ENCODE assay signal across 8 cellular contexts in the genomic region with DNA sequence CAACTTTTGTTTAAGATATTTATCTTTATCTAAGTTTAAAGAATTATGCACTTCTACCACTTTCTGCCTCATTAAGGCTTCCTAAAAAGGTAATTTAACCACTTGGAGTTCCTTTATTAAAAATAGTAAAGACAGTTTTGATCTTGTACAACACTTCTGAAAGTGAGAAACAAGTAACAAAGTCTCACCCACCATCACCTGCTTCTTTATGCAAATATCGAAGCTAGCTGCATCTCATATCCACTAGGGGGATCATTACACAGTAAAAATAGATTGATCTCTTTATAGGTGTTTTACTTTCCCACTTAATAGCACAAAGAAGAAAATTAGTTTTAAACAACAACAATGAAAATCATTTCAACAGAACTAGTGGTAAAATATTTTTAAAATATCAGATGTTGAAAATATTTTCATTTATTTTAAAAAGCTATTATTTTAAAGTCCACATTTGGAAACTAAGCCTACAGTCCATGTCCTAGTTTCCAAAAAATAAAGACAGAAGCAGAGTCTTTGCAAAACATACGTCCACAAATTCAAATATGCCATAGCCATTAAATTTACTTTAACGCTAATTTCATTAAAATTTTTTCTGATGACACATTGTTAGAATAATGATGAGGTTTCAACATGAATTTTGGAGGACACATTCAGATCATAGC.
DNase-seq lines count a peak whose midpoint lies in the region; ATAC-seq and TF ChIP-seq lines count a peak whose summit lies in the region.

No MANE protein-coding gene starts in this region.

- H3K4me3 ChIP-seq in adrenal gland (no peak overlapping the region), lower lobe of right lung (no peak overlapping the region), sigmoid colon (no peak overlapping the region)

- H3K27me3 ChIP-seq in adrenal gland (no peaks in the 10 kb centered on the region), lower lobe of right lung (ENCODE audit: low read depth) (no peaks in the 10 kb centered on the region), sigmoid colon (no peaks in the 10 kb centered on the region)

- no peak for TF ChIP-seq EP300 in sigmoid colon (IDR thresholded peaks at IDR 0.05)

- TF ChIP-seq POLR2A in adrenal gland (IDR thresholded peaks at IDR 0.05) (no peak), sigmoid colon (IDR thresholded peaks at IDR 0.05) (no peak)

- H3K36me3 ChIP-seq in adrenal gland (replicated peaks in 1 of 2) (no peaks in the 10 kb centered on the region), lower lobe of right lung (no peaks in the 10 kb centered on the region), sigmoid colon (no peaks in the 10 kb centered on the region)

- intact Hi-C loops in adrenal gland (cut with DNase I) (no loop called here), lower lobe of right lung (cut with DNase I) (no loop called here), sigmoid colon (cut with DNase I) (loop anchor here (10.0 kb wide), 1 partner anchor 485 kb away; no protein-coding TSS in a partner anchor)

- H3K27ac ChIP-seq in adrenal gland, result no peak overlapping the region
- no peak overlapping the region for H3K27ac ChIP-seq in lower lobe of right lung
- H3K27ac ChIP-seq in sigmoid colon, result no peak overlapping the region

- TF ChIP-seq CTCF in LNCAP (IDR thresholded peaks at IDR 0.05) (peak; percentile 51; the same call in 1 of the 2 replicates), adrenal gland (IDR thresholded peaks at IDR 0.05) (peak; percentile 17 to 51 (median 38)), lower lobe of right lung (IDR thresholded peaks at IDR 0.05) (peak; percentile 45), sigmoid colon (IDR thresholded peaks at IDR 0.05) (peak in 1 of 4 experiments; percentile 38)

- ATAC-seq in GM18511 (IDR thresholded peaks at IDR 0.05; ENCODE audit: unreplicated experiment) (peak; percentile 97), lower lobe of right lung (no peak)

- 46 to 55% (median 48%) methylated on average over 3 of the region's 3 CpGs for WGBS in adrenal gland, 4 donors
- WGBS in sigmoid colon, 2 donors, result 52 to 55% methylated on average over 3 of the region's 3 CpGs

- H3K9me3 ChIP-seq in adrenal gland (replicated peaks in 1 of 3) (no peaks in the 10 kb centered on the region), lower lobe of right lung (no peaks in the 10 kb centered on the region), sigmoid colon (no peaks in the 10 kb centered on the region)

- peaks cover 0 to 7% of the 10 kb centered on the region in 2 donors for H3K4me1 ChIP-seq in adrenal gland (replicated peaks in 1 of 2)
- H3K4me1 ChIP-seq in lower lobe of right lung, result no peaks in the 10 kb centered on the region
- no peaks in the 10 kb centered on the region for H3K4me1 ChIP-seq in sigmoid colon

- DNase-seq in H4 (ENCODE audit: low spot score) (peak; percentile 22), adrenal gland (no peak), lower lobe of right lung (no peak), KG1 (lab: John Stamatoyannopoulos, UW) (no peak), sigmoid colon (no peak)
- no peak for DNase-seq in activated CD4-positive, alpha-beta T cell treated with anti-CD3 and anti-CD28 coated beads, Interleukin-2, amount 50 U/mL, for 48 hours
